Comparison of ENCODE assay signal across 8 cellular contexts in genomic region chr9:92764381-92764987, GRCh38. TPM values are rescaled to one million over a fixed set of nuclear protein-coding genes. Genes with fewer than 3 reads are reported as not detected.
DNase-seq lines count a peak whose midpoint lies in the region; ATAC-seq and TF ChIP-seq lines count a peak whose summit lies in the region.

Gene BICD2 (minus strand): TSS chr9:92764833. CDS start chr9:92764744, 89 bp downstream.

- CTCF ChIA-PET in Caco-2 (lab: Charles Lee): interaction anchor here (0.6 to 1.1 kb wide), 3 partner anchors 34 to 649 kb away, joined by 3 to 5 read pairs (median 4); partner anchors contain the start of gene SPTLC1
- CTCF ChIA-PET in T-cell (lab: Charles Lee): interaction anchor here in 1 of 2 donors (1.0 to 1.4 kb wide), 3 partner anchors 26 to 189 kb away, joined by 3 to 6 read pairs (median 4); no protein-coding TSS in a partner anchor

- BruUV-seq in Caco-2 (replicated peaks; lab: Mats Ljungman, UMichigan): no TSS peak

- H3K4me3 ChIP-seq in Caco-2 (ENCODE audit: low read depth, low read length) (peak within 1 kb of the TSS; percentile 90), HFF-Myc (replicated peaks; ENCODE audit: low read depth, low read length) (peak within 1 kb of the TSS; percentile 84), fibroblast of pulmonary artery (replicated peaks; ENCODE audit: low read depth, low read length) (peak within 1 kb of the TSS; percentile 93)

- POLR2A ChIA-PET in Caco-2 (lab: Charles Lee): no interaction called here
- POLR2A ChIA-PET in T-cell (lab: Charles Lee): interaction anchor here (0.5 to 1.0 kb wide), 5 partner anchors 94 to 649 kb away, joined by 3 read pairs; partner anchors contain the start of genes IPPK (in 1 of the 2) and SPTLC1 (in 1 of the 2)

- no peaks in the 10 kb centered on the region for H3K9me3 Mint-ChIP-seq in Caco-2 (ENCODE audit: unreplicated experiment)
- H3K9me3 Mint-ChIP-seq in T-cell: no peaks in the 10 kb centered on the region

- H3K27me3 Mint-ChIP-seq in Caco-2 (ENCODE audit: insufficient read depth, unreplicated experiment) (no peaks in the 10 kb centered on the region), T-cell (no peaks in the 10 kb centered on the region)

- DNase-seq in Caco-2: no peak
- DNase-seq in HFF-Myc (ENCODE audit: extremely low read depth, low read depth): no peak
- peak in 1 of 34 experiments; percentile 94 for DNase-seq in T-cell
- DNase-seq in fibroblast of pulmonary artery (ENCODE audit: low read depth): no peak
- no peak for DNase-seq in omental fat pad (ENCODE audit: low spot score)
- DNase-seq in HuH-7 (ENCODE audit: low spot score): no peak

- H3K4me1 Mint-ChIP-seq in Caco-2 (ENCODE audit: low read depth, unreplicated experiment): peaks cover 7% of the 10 kb centered on the region
- peaks cover 49 to 59% (median 50%) of the 10 kb centered on the region in 3 donors for H3K4me1 Mint-ChIP-seq in T-cell

- H3K4me3 Mint-ChIP-seq in Caco-2 (ENCODE audit: unreplicated experiment): peak within 1 kb of the TSS; percentile 99
- peak within 1 kb of the TSS; percentile 92 to 95 (median 92) for H3K4me3 Mint-ChIP-seq in T-cell

- no peaks in the 10 kb centered on the region for H3K36me3 ChIP-seq in Caco-2 (ENCODE audit: control insufficient read depth, insufficient read depth, low read length)

- intact Hi-C loops in Caco-2 (cut with micrococcal nuclease; ENCODE audit: unreplicated experiment): no loop called here

- no peak for ATAC-seq in T-cell (replicated peaks in 1 of 4)
- ATAC-seq in omental fat pad (ENCODE audit: low FRiP score): peak; percentile 93
- no peak for ATAC-seq in GM21737 (IDR thresholded peaks at IDR 0.05; ENCODE audit: unreplicated experiment)
- ATAC-seq in GM21825 (IDR thresholded peaks at IDR 0.05; ENCODE audit: unreplicated experiment): no peak

- TF ChIP-seq CTCF in Caco-2 (IDR thresholded peaks at IDR 0.05; ENCODE audit: insufficient read depth in 1 of 2, low read depth in 1 of 2, low read length in 1 of 2, severe bottlenecking in 1 of 2, unreplicated experiment in 1 of 2) (no peak), HFF-Myc (IDR thresholded peaks at IDR 0.05; ENCODE audit: low read depth, low read length, missing control alignments) (no peak), fibroblast of pulmonary artery (IDR thresholded peaks at IDR 0.05; ENCODE audit: low read length, missing control alignments) (no peak), omental fat pad (IDR thresholded peaks at IDR 0.05) (no peak)

- no peaks in the 10 kb centered on the region for H3K9me3 ChIP-seq in Caco-2

- peak within 1 kb of the TSS; percentile 90 for H3K27ac Mint-ChIP-seq in Caco-2 (ENCODE audit: unreplicated experiment)
- peak within 1 kb of the TSS; percentile 94 to 97 for H3K27ac Mint-ChIP-seq in T-cell

- H3K27me3 ChIP-seq in Caco-2 (replicated peaks; ENCODE audit: control insufficient read depth, insufficient read depth, low read length): no peaks in the 10 kb centered on the region

- H3K36me3 Mint-ChIP-seq in Caco-2 (ENCODE audit: insufficient read depth, unreplicated experiment) (no peaks in the 10 kb centered on the region), T-cell (no peaks in the 10 kb centered on the region)

- peaks cover 2% of the 10 kb centered on the region; the same call in 1 of the 2 replicates for H3K4me1 ChIP-seq in Caco-2

RNA-seq across cellular contexts. Expression of gene BICD2, which starts in this region (rescaled TPM):
- total RNA-seq in Caco-2 (2022): 13.0 and 13.7 TPM in 2 replicates
- total RNA-seq in T-cell: 10 to 100 TPM; 24.1 to 36.6 (median 30.6) TPM
- total RNA-seq in omental fat pad: 10 to 100 TPM; 28.3 to 54.0 (median 44.2) TPM
